Comparison of ENCODE assay signal across 10 cellular contexts in genomic region chr6:32816746-32817204, GRCh38. TPM values are rescaled to one million over a fixed set of nuclear protein-coding genes. Genes with fewer than 3 reads are reported as not detected.
A peak's percentile ranks its signal among the peaks of the same experiment; 100 is the strongest.
DNase-seq lines count a peak whose midpoint lies in the region; ATAC-seq lines count a peak whose summit lies in the region.
"Had no signal": no experiment of that assay in that cellular context is flagged by ENCODE, and none has a peak within 500 bp of the region (broad histone marks: within the 10 kb centered on the region; RNA-seq: fewer than 3 reads in every experiment).

Gene HLA-DOB, minus strand, starts transcription at chr6:32817002. Its CDS starts 51 bp downstream, at chr6:32816951.

- H3K9me3 Mint-ChIP-seq in IgD-negative memory B cell: no peaks in the 10 kb centered on the region
- peaks cover 0 to 4% of the 10 kb centered on the region in 2 donors for H3K9me3 Mint-ChIP-seq in stimulated activated naive B cell treated with anti-CD40 and anti-IgM and Interleukin-4, amounts not matched to agents 10 μg/mL and 1 μg/mL and 100 μg/mL, for 72 hours

- peaks cover 11% of the 10 kb centered on the region for H3K36me3 Mint-ChIP-seq in IgD-negative memory B cell
- peaks cover 21 to 34% of the 10 kb centered on the region in 2 donors for H3K36me3 Mint-ChIP-seq in stimulated activated naive B cell treated with anti-CD40 and anti-IgM and Interleukin-4, amounts not matched to agents 10 μg/mL and 1 μg/mL and 100 μg/mL, for 72 hours

- peak; percentile 66 to 67 for ATAC-seq in stimulated activated naive B cell treated with anti-CD40 and anti-IgM and Interleukin-4, amounts not matched to agents 10 μg/mL and 1 μg/mL and 100 μg/mL, for 72 hours (replicated peaks)
- ATAC-seq in GM18520 (IDR thresholded peaks at IDR 0.05; ENCODE audit: unreplicated experiment): no peak

- H3K27me3 Mint-ChIP-seq in IgD-negative memory B cell: no peaks in the 10 kb centered on the region
- H3K27me3 Mint-ChIP-seq in stimulated activated naive B cell treated with anti-CD40 and anti-IgM and Interleukin-4, amounts not matched to agents 10 μg/mL and 1 μg/mL and 100 μg/mL, for 72 hours: no peaks in the 10 kb centered on the region

- H3K27ac Mint-ChIP-seq in IgD-negative memory B cell: peak within 1 kb of the TSS; percentile 83 to 98 (median 90)
- H3K27ac Mint-ChIP-seq in stimulated activated naive B cell treated with anti-CD40 and anti-IgM and Interleukin-4, amounts not matched to agents 10 μg/mL and 1 μg/mL and 100 μg/mL, for 72 hours: peak within 1 kb of the TSS; percentile 97

- DNase-seq in DMS53 (lab: John Stamatoyannopoulos, UW): peak; percentile 31
- DNase-seq in DMS53 treated with DMSO at 0.1 percent for 48 hours (lab: John Stamatoyannopoulos, UW; ENCODE audit: unreplicated experiment): no peak
- DNase-seq in epithelial cell of prostate (ENCODE audit: low read depth, low spot score): peak; percentile 90
- DNase-seq in stimulated activated naive B cell treated with anti-CD40 and anti-IgM and Interleukin-4, amounts not matched to agents 10 μg/mL and 1 μg/mL and 100 μg/mL, for 72 hours: no peak
- DNase-seq in cerebellar nuclear complex (lab: John Stamatoyannopoulos, UW): no peak
- no peak for DNase-seq in NCI-H345 treated with DMSO at 0.1 percent for 48 hours (lab: John Stamatoyannopoulos, UW; ENCODE audit: unreplicated experiment)

- peak within 1 kb of the TSS; percentile 93 to 99 (median 98) for H3K4me3 Mint-ChIP-seq in IgD-negative memory B cell
- peak within 1 kb of the TSS; percentile 82 to 90 for H3K4me3 Mint-ChIP-seq in stimulated activated naive B cell treated with anti-CD40 and anti-IgM and Interleukin-4, amounts not matched to agents 10 μg/mL and 1 μg/mL and 100 μg/mL, for 72 hours

- peaks cover 55 to 70% (median 57%) of the 10 kb centered on the region in 3 donors for H3K4me1 Mint-ChIP-seq in IgD-negative memory B cell
- H3K4me1 Mint-ChIP-seq in stimulated activated naive B cell treated with anti-CD40 and anti-IgM and Interleukin-4, amounts not matched to agents 10 μg/mL and 1 μg/mL and 100 μg/mL, for 72 hours: peaks cover 76 to 97% of the 10 kb centered on the region in 2 donors

- peak within 1 kb of the TSS; percentile 80 for H3K27ac ChIP-seq in epithelial cell of prostate
- H3K27ac ChIP-seq: 22Rv1, KMS-11 had no signal

RNA-seq across cellular contexts. Expression of gene HLA-DOB, which starts in this region (rescaled TPM):
- 368 TPM for polyA plus RNA-seq in IgD-negative memory B cell

Comparison
In these comparisons a context has a peak if more than half of its experiments do, and no peak if none do; other contexts are left out.
1. DNase-seq: peak in DMS53 (single experiment) and epithelial cell of prostate (single experiment); none in DMS53 treated with DMSO at 0.1 percent for 48 hours (single experiment), stimulated activated naive B cell treated with anti-CD40 and anti-IgM and Interleukin-4, amounts not matched to agents 10 μg/mL and 1 μg/mL and 100 μg/mL, for 72 hours (single experiment), cerebellar nuclear complex (0 of 2) and NCI-H345 treated with DMSO at 0.1 percent for 48 hours (single experiment).